1 cellular context compared by ENCODE assay signal in the genomic region with DNA sequence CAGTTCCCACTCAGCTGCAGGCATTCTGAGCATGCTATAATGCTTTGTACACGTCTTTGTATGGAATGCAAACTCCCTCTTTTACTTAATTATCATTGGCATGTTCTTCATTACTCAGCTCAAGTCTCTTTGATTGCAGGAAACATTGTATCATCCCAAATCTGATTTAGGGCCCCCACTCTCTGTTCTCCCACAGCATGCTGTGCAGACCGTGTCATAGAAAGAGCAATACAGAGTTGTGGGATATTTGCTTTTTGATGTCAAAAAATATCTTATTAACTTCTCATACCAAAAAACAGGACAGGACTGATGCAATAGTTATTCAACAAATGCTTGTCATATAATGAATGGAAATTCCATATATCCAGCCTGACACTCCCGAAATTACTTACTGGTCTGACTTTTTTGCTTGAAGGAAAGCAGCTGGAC.
TF ChIP-seq lines count a peak whose summit lies in the region.

No MANE protein-coding gene starts in this region.

TF ChIP-seq in HepG2, 621 proteins besides CTCF, POLR2A, EP300 and RAD21:
- no peak for TF ChIP-seq ZBTB7B (CRISPR knock-in tag; IDR thresholded peaks at IDR 0.05)
- no peak for TF ChIP-seq REL (CRISPR knock-in tag; conservative IDR thresholded peaks at IDR 0.05)
- no peak for TF ChIP-seq PHB2 (IDR thresholded peaks at IDR 0.05; ENCODE audit: partially characterized antibody)
- no peak for TF ChIP-seq CERS6 (CRISPR knock-in tag; IDR thresholded peaks at IDR 0.05)
- TF ChIP-seq FOXK1 (CRISPR knock-in tag; IDR thresholded peaks at IDR 0.05; ENCODE audit: borderline replicate concordance, low read depth), result no peak
- TF ChIP-seq, protein P1, sequence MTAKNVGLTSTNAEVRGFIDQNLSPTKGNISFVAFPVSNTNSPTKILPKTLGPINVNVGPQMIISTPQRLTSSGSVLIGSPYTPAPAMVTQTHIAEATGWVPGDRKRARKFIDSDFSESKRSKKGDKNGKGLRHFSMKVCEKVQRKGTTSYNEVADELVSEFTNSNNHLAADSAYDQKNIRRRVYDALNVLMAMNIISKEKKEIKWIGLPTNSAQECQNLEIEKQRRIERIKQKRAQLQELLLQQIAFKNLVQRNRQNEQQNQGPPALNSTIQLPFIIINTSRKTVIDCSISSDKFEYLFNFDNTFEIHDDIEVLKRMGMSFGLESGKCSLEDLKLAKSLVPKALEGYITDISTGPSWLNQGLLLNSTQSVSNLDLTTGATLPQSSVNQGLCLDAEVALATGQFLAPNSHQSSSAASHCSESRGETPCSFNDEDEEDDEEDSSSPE (CRISPR knock-in tag; IDR thresholded peaks at IDR 0.05), result no peak
- TF ChIP-seq ZNF432 (CRISPR knock-in tag; IDR thresholded peaks at IDR 0.05; ENCODE audit: borderline replicate concordance), result no peak
- TF ChIP-seq REXO4 (CRISPR knock-in tag; IDR thresholded peaks at IDR 0.05; ENCODE audit: borderline replicate concordance), result no peak
- TF ChIP-seq, protein P2, sequence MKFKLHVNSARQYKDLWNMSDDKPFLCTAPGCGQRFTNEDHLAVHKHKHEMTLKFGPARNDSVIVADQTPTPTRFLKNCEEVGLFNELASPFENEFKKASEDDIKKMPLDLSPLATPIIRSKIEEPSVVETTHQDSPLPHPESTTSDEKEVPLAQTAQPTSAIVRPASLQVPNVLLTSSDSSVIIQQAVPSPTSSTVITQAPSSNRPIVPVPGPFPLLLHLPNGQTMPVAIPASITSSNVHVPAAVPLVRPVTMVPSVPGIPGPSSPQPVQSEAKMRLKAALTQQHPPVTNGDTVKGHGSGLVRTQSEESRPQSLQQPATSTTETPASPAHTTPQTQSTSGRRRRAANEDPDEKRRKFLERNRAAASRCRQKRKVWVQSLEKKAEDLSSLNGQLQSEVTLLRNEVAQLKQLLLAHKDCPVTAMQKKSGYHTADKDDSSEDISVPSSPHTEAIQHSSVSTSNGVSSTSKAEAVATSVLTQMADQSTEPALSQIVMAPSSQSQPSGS (CRISPR knock-in tag; IDR thresholded peaks at IDR 0.05), result no peak
- no peak for TF ChIP-seq DMAP1 (CRISPR knock-in tag; IDR thresholded peaks at IDR 0.05)
- TF ChIP-seq ZFP36L2 (CRISPR knock-in tag; IDR thresholded peaks at IDR 0.05), result no peak
- no peak for TF ChIP-seq ZFP37 (CRISPR knock-in tag; IDR thresholded peaks at IDR 0.05; ENCODE audit: borderline replicate concordance)
- TF ChIP-seq TEAD2 (CRISPR knock-in tag; IDR thresholded peaks at IDR 0.05), result no peak
